Comparison of ENCODE assay signal across 1 cellular context in the genomic region with DNA sequence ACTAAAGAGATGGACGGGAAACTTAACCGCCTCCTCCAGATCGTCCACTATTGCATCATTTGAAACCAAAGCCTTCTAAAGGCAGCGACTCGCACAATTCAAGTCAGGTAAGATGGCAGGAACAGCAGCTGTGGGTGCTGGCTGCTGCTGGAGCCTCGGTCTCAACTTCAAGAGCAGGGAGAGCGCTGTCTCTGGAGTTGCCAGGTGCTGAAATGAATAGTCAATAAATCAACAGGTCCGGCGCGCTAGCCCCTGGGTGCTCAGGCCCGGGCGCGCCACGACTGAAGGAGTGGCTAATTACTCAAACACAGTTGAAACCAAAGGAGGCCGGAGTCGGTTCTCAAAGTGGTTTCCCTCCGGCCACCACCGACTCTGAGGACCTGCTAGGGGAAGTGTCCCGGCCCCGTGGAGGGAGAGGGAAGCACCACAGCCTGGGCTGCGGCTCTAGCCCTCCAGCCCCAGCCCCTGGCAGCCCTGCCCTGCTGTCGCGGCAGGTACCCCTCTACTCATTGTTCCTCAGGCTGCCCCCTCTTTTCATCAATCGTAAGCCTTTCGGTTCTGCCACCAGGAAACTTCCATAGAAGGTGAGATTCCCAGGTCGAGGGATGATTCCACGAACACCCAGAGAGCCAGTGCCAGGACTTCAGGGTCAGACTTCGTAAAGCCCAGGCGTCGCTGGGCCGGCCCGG.
A peak's percentile ranks its signal among the peaks of the same experiment; 100 is the strongest.
TF ChIP-seq lines count a peak whose summit lies in the region.

No MANE protein-coding gene starts in this region.

TF ChIP-seq in K562, 482 proteins besides CTCF, POLR2A, EP300 and RAD21 (continued from another document):
- TF ChIP-seq FIP1L1 (IDR thresholded peaks at IDR 0.05; ENCODE audit: low read depth, low read length, poor library complexity, severe bottlenecking) (no peak), CEBPG (CRISPR knock-in tag; IDR thresholded peaks at IDR 0.05) (no peak), CEBPG (tag; conservative IDR thresholded peaks at IDR 0.05 in 1 of 2, IDR thresholded peaks at IDR 0.05 in 1 of 2) (peak in 1 of 2 experiments; percentile 46; a peak in 3 of 4 replicates), CBX2 (IDR thresholded peaks at IDR 0.05; ENCODE audit: insufficient read depth, low read length, poor library complexity, severe bottlenecking) (no peak), ZNF146 (CRISPR knock-in tag; IDR thresholded peaks at IDR 0.05; ENCODE audit: unreplicated experiment) (no peak), SREBF2 (CRISPR knock-in tag; IDR thresholded peaks at IDR 0.05) (no peak)
- TF ChIP-seq, protein P1, sequence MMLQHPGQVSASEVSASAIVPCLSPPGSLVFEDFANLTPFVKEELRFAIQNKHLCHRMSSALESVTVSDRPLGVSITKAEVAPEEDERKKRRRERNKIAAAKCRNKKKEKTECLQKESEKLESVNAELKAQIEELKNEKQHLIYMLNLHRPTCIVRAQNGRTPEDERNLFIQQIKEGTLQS (IDR thresholded peaks at IDR 0.05), result peak; percentile 45; the same call in 1 of the 2 replicates
- TF ChIP-seq, protein P1 (CRISPR knock-in tag; conservative IDR thresholded peaks at IDR 0.05), result no peak
- TF ChIP-seq, protein P2, sequence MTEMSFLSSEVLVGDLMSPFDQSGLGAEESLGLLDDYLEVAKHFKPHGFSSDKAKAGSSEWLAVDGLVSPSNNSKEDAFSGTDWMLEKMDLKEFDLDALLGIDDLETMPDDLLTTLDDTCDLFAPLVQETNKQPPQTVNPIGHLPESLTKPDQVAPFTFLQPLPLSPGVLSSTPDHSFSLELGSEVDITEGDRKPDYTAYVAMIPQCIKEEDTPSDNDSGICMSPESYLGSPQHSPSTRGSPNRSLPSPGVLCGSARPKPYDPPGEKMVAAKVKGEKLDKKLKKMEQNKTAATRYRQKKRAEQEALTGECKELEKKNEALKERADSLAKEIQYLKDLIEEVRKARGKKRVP (CRISPR knock-in tag; IDR thresholded peaks at IDR 0.05), result peak; percentile 75; the same call in 1 of the 2 replicates
